In genomic region chr20:17767624-17768023, GRCh38 we compare ENCODE assay signal across 16 cellular contexts.
DNase-seq lines count a peak whose midpoint lies in the region; ATAC-seq, FAIRE-seq and TF ChIP-seq lines count a peak whose summit lies in the region.
"Had no signal": no experiment of that assay in that cellular context is flagged by ENCODE, and none has a peak within 500 bp of the region (broad histone marks: within the 10 kb centered on the region; RNA-seq: fewer than 3 reads in every experiment).

No MANE protein-coding gene starts in this region.

- H3K27ac ChIP-seq in left lung (no peak overlapping the region), small intestine (ENCODE audit: low read depth in 1 of 2, low read length in 1 of 2) (no peak overlapping the region)

- H3K27me3 ChIP-seq in left lung (no peaks in the 10 kb centered on the region), small intestine (ENCODE audit: control insufficient read depth in 2 of 2, insufficient read depth in 2 of 2, low read length in 2 of 2) (no peaks in the 10 kb centered on the region)

- intact Hi-C loops in left lung (cut with DNase I), result no loop called here

- H3K36me3 ChIP-seq in left lung (no peaks in the 10 kb centered on the region), small intestine (ENCODE audit: control insufficient read depth in 2 of 2, insufficient read depth in 2 of 2, low read length in 2 of 2) (no peaks in the 10 kb centered on the region)

- TF ChIP-seq CTCF in left lung (IDR thresholded peaks at IDR 0.05) (no peak), nephron progenitor cell (IDR thresholded peaks at IDR 0.05) (no peak), endothelial cell (IDR thresholded peaks at IDR 0.05; ENCODE audit: unreplicated experiment) (no peak)

- H3K36me3 Mint-ChIP-seq in T-helper 17 cell (ENCODE audit: low read depth) (peaks cover 4% of the 10 kb centered on the region), nephron progenitor cell (ENCODE audit: low read depth) (no peaks in the 10 kb centered on the region), endothelial cell (ENCODE audit: low read depth, unreplicated experiment) (no peaks in the 10 kb centered on the region)
- H3K36me3 Mint-ChIP-seq: CD4-positive, alpha-beta memory T cell had no signal

- peaks cover 4% of the 10 kb centered on the region for H3K4me1 Mint-ChIP-seq in T-helper 17 cell
- H3K4me1 Mint-ChIP-seq in nephron progenitor cell, result peaks cover 16% of the 10 kb centered on the region
- peaks cover 4% of the 10 kb centered on the region for H3K4me1 Mint-ChIP-seq in endothelial cell (ENCODE audit: unreplicated experiment)
- H3K4me1 Mint-ChIP-seq: CD4-positive, alpha-beta memory T cell had no signal

- H3K9me3 Mint-ChIP-seq in nephron progenitor cell, result peaks cover 4% of the 10 kb centered on the region
- H3K9me3 Mint-ChIP-seq in endothelial cell (ENCODE audit: unreplicated experiment), result no peaks in the 10 kb centered on the region
- H3K9me3 Mint-ChIP-seq: CD4-positive, alpha-beta memory T cell; GM23338; H9 had no signal

- 45 to 72% (median 51%) methylated on average over 2 of the region's 2 CpGs for WGBS in small intestine, 3 donors

- H3K9me3 ChIP-seq in T-helper 17 cell (ENCODE audit: control insufficient read depth, low read length, poor library complexity, severe bottlenecking) (no peaks in the 10 kb centered on the region), left lung (no peaks in the 10 kb centered on the region), small intestine (ENCODE audit: control insufficient read depth, low read depth) (no peaks in the 10 kb centered on the region)

- ATAC-seq in T-helper 17 cell (no peak), left lung (peak; percentile 69)
- ATAC-seq: GM12878 had no signal

- DNase-seq in NCI-H2029 treated with DMSO at 0.1 percent for 48 hours (lab: John Stamatoyannopoulos, UW) (peak; percentile 32), T-helper 17 cell (no peak), left lung (peak in 1 of 2 donors; percentile 57), small intestine (peak; percentile 36), T-helper 2 cell (no peak), nephron progenitor cell (no peak), endothelial cell (ENCODE audit: low spot score) (no peak)
- DNase-seq: C1 segment of cervical spinal cord; CD4-positive, alpha-beta memory T cell; DMS79; H9 had no signal

- no peak overlapping the region for H3K4me3 Mint-ChIP-seq in T-helper 17 cell
- H3K4me3 Mint-ChIP-seq in nephron progenitor cell, result no peak overlapping the region
- no peak overlapping the region for H3K4me3 Mint-ChIP-seq in endothelial cell (ENCODE audit: unreplicated experiment)
- H3K4me3 Mint-ChIP-seq: B cell; CD4-positive, alpha-beta memory T cell; GM23338; H9 had no signal

- FAIRE-seq in small intestine (lab: Jason Lieb, UNC), result no peak
- FAIRE-seq: A204.1, GM12878, GM18507 had no signal

- peaks cover 27% of the 10 kb centered on the region for H3K27me3 Mint-ChIP-seq in T-helper 17 cell
- no peaks in the 10 kb centered on the region for H3K27me3 Mint-ChIP-seq in nephron progenitor cell (ENCODE audit: low read depth, poor library complexity)
- peaks cover 1% of the 10 kb centered on the region for H3K27me3 Mint-ChIP-seq in endothelial cell (ENCODE audit: unreplicated experiment)

- H3K4me1 ChIP-seq in left lung (peaks cover 2 to 8% of the 10 kb centered on the region in 2 donors), small intestine (ENCODE audit: control insufficient read depth in 2 of 2, insufficient read depth in 1 of 2, low read depth in 1 of 2, low read length in 1 of 2) (no peaks in the 10 kb centered on the region)

- H3K4me3 ChIP-seq in left lung (no peak overlapping the region), small intestine (ENCODE audit: low read depth in 1 of 2, low read length in 2 of 2) (no peak overlapping the region)
- H3K4me3 ChIP-seq: GM12878, GM23338 had no signal

- H3K27ac Mint-ChIP-seq in T-helper 17 cell, result peak overlapping the region; percentile 24
- no peak overlapping the region for H3K27ac Mint-ChIP-seq in nephron progenitor cell
- H3K27ac Mint-ChIP-seq in endothelial cell (ENCODE audit: unreplicated experiment), result no peak overlapping the region
- H3K27ac Mint-ChIP-seq: B cell; CD4-positive, alpha-beta memory T cell; GM23338; H9 had no signal

Comparison
In these comparisons a context has a peak if more than half of its experiments do, and no peak if none do; other contexts are left out.
1. DNase-seq: peak in NCI-H2029 treated with DMSO at 0.1 percent for 48 hours (single experiment) and small intestine (single experiment); none in T-helper 17 cell (0 of 3), T-helper 2 cell (0 of 5), nephron progenitor cell (single experiment) and endothelial cell (single experiment).